ENCODE assay signal across 9 cellular contexts in the genomic region with DNA sequence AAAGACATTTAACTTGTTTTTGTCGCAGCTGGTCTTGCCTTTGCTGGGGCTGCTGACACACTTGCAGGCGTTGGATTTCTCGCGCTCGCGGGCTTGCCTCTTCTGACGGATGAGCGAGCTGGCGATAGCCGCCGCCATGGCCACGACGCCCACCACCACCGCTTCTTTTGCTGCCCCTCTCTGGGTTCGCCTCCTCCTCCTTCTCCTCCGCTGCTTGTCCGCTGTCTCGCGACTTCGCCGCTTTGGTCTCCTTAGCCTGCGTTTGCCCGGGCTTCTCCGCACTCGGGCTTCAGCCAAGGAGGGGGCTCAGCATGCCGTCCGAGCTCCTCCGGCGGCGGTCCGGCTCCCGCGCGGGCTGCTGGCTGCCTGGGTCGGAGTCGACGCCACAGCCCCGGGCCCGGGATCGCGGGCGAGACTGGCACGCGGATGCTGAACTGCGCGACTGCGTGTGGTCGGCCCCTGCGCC. TPM values are rescaled to one million over a fixed set of nuclear protein-coding genes. Genes with fewer than 3 reads are reported as not detected.
DNase-seq lines count a peak whose midpoint lies in the region; ATAC-seq and TF ChIP-seq lines count a peak whose summit lies in the region.
"Had no signal": no experiment of that assay in that cellular context is flagged by ENCODE, and none has a peak within 500 bp of the region (broad histone marks: within the 10 kb centered on the region; RNA-seq: fewer than 3 reads in every experiment).

No MANE protein-coding gene starts in this region.

- peaks cover 22% of the 10 kb centered on the region for H3K4me1 Mint-ChIP-seq in brain
- H3K4me1 Mint-ChIP-seq in activated CD4-positive, alpha-beta T cell treated with anti-CD3 and anti-CD28 coated beads, Interleukin-2, amount 10 ng/mL, durations not matched to agents 7 days and 5 days: no peaks in the 10 kb centered on the region

- no peaks in the 10 kb centered on the region for H3F3A ChIP-seq in smooth muscle cell (ENCODE audit: low read depth)

- H3K4me1 ChIP-seq in HUES48 (ENCODE audit: control insufficient read depth, insufficient read depth, low read length) (peaks cover 26% of the 10 kb centered on the region), left lung (no peaks in the 10 kb centered on the region), smooth muscle cell (ENCODE audit: low read depth) (no peaks in the 10 kb centered on the region)

- H3K27me3 Mint-ChIP-seq in brain: peaks cover 7% of the 10 kb centered on the region
- H3K27me3 Mint-ChIP-seq in activated CD4-positive, alpha-beta T cell treated with anti-CD3 and anti-CD28 coated beads, Interleukin-2, amount 10 ng/mL, durations not matched to agents 7 days and 5 days: peaks cover 36% of the 10 kb centered on the region

- H3K36me3 ChIP-seq in HUES48 (ENCODE audit: control insufficient read depth, insufficient read depth, low read length) (peaks cover 26% of the 10 kb centered on the region), left lung (no peaks in the 10 kb centered on the region), smooth muscle cell (ENCODE audit: low read depth) (no peaks in the 10 kb centered on the region)

- peak overlapping the region; percentile 87 to 95 (median 87) for H3K4me3 Mint-ChIP-seq in brain
- H3K4me3 Mint-ChIP-seq in activated CD4-positive, alpha-beta T cell treated with anti-CD3 and anti-CD28 coated beads, Interleukin-2, amount 10 ng/mL, durations not matched to agents 7 days and 5 days: no peak overlapping the region
- H3K4me3 Mint-ChIP-seq: effector memory CD8-positive, alpha-beta T cell had no signal

- H3K4me3 ChIP-seq in HUES48 (ENCODE audit: low read depth, low read length) (peak overlapping the region; percentile 86), left lung (peak overlapping the region; percentile 22 to 28), smooth muscle cell (peak overlapping the region; percentile 48)

- H3K4me2 ChIP-seq in smooth muscle cell: peak overlapping the region; percentile 83

- intact Hi-C loops in left lung (cut with DNase I): no loop called here

- peaks cover 9% of the 10 kb centered on the region for H3K36me3 Mint-ChIP-seq in brain
- H3K36me3 Mint-ChIP-seq in activated CD4-positive, alpha-beta T cell treated with anti-CD3 and anti-CD28 coated beads, Interleukin-2, amount 10 ng/mL, durations not matched to agents 7 days and 5 days (ENCODE audit: low read depth): no peaks in the 10 kb centered on the region

- DNase-seq in left lung: peak in 1 of 2 donors; percentile 63
- DNase-seq in smooth muscle cell (lab: John Stamatoyannopoulos, UW; ENCODE audit: unreplicated experiment): peak; percentile 8
- DNase-seq in activated CD4-positive, alpha-beta T cell treated with anti-CD3 and anti-CD28 coated beads, Interleukin-2, amount 10 ng/mL, durations not matched to agents 7 days and 5 days: no peak
- no peak for DNase-seq in germinal center (ENCODE audit: low spot score)
- DNase-seq: activated T-cell treated with anti-CD3 and anti-CD28 coated beads for 4 hours; effector memory CD8-positive, alpha-beta T cell had no signal

- ATAC-seq in left lung (no peak), GM19328 (IDR thresholded peaks at IDR 0.05; ENCODE audit: unreplicated experiment) (no peak)
- ATAC-seq: effector memory CD8-positive, alpha-beta T cell had no signal

- no peak overlapping the region for H3K27ac ChIP-seq in HUES48 (ENCODE audit: low read depth, low read length)
- no peak overlapping the region for H3K27ac ChIP-seq in left lung
- no peak overlapping the region for H3K27ac ChIP-seq in smooth muscle cell (ENCODE audit: low read depth)

- WGBS in smooth muscle cell (ENCODE audit: low lambda C conversion rate): 42% methylated on average over 43 of the region's 49 CpGs

- POLR2A ChIA-PET in activated CD4-positive, alpha-beta T cell treated with anti-CD3 and anti-CD28 coated beads, Interleukin-2, amount 10 ng/mL, durations not matched to agents 7 days and 5 days (lab: Charles Lee): no interaction called here

- H3K9me3 ChIP-seq in HUES48 (ENCODE audit: control insufficient read depth, insufficient read depth, low read length) (no peaks in the 10 kb centered on the region), left lung (no peaks in the 10 kb centered on the region), smooth muscle cell (replicated peaks; ENCODE audit: low read depth) (no peaks in the 10 kb centered on the region)

- H3K9ac ChIP-seq in HUES48 (ENCODE audit: low read depth, low read length) (peak overlapping the region; percentile 56), smooth muscle cell (ENCODE audit: low read depth) (no peak overlapping the region)

- H3K27ac Mint-ChIP-seq in brain: peak overlapping the region in 4 of 5 experiments; percentile 49 to 92 (median 68)
- H3K27ac Mint-ChIP-seq in activated CD4-positive, alpha-beta T cell treated with anti-CD3 and anti-CD28 coated beads, Interleukin-2, amount 10 ng/mL, durations not matched to agents 7 days and 5 days: no peak overlapping the region
- H3K27ac Mint-ChIP-seq: effector memory CD8-positive, alpha-beta T cell had no signal

- peaks cover 0 to 6% (median 0%) of the 10 kb centered on the region in 5 experiments for H3K9me3 Mint-ChIP-seq in brain
- no peaks in the 10 kb centered on the region for H3K9me3 Mint-ChIP-seq in activated CD4-positive, alpha-beta T cell treated with anti-CD3 and anti-CD28 coated beads, Interleukin-2, amount 10 ng/mL, durations not matched to agents 7 days and 5 days
- H3K9me3 Mint-ChIP-seq: effector memory CD8-positive, alpha-beta T cell had no signal

- CTCF ChIA-PET in activated CD4-positive, alpha-beta T cell treated with anti-CD3 and anti-CD28 coated beads, Interleukin-2, amount 10 ng/mL, durations not matched to agents 7 days and 5 days (lab: Charles Lee): no interaction called here

- H2AFZ ChIP-seq in smooth muscle cell (ENCODE audit: low read depth): peak overlapping the region; percentile 54

- TF ChIP-seq CTCF in brain (conservative IDR thresholded peaks at IDR 0.05) (no peak), left lung (IDR thresholded peaks at IDR 0.05) (no peak), smooth muscle cell (IDR thresholded peaks at IDR 0.05; ENCODE audit: borderline replicate concordance, insufficient read depth, poor library complexity, severe bottlenecking) (no peak)

- H3K27me3 ChIP-seq in HUES48 (ENCODE audit: control insufficient read depth, insufficient read depth, low read length) (peaks cover 15% of the 10 kb centered on the region), left lung (peaks cover 11 to 36% of the 10 kb centered on the region in 2 donors), smooth muscle cell (ENCODE audit: low read depth) (peaks cover 7% of the 10 kb centered on the region)

- no peaks in the 10 kb centered on the region for H3K79me2 ChIP-seq in smooth muscle cell (ENCODE audit: low read depth)

- H4K20me1 ChIP-seq in smooth muscle cell (ENCODE audit: low read depth): no peaks in the 10 kb centered on the region

RNA-seq across cellular contexts. Expression of a gene that starts 0.6 kb away (rescaled TPM):
- polyA plus RNA-seq in brain (ENCODE audit: insufficient read depth, low read depth, low replicate concordance): 5.6 TPM
- 1 to 10 TPM; 3.2 to 3.6 TPM for total RNA-seq in left lung
- total RNA-seq in smooth muscle cell: 0.54 and 0.81 TPM in 2 replicates
- 0.58 TPM in 1 of 2 replicates, not detected in the other for polyA plus RNA-seq in smooth muscle cell
- not detected for total RNA-seq in activated CD4-positive, alpha-beta T cell treated with anti-CD3 and anti-CD28 coated beads, Interleukin-2, amount 10 ng/mL, durations not matched to agents 7 days and 5 days

Comparison
In these comparisons a context has a peak if more than half of its experiments do, and no peak if none do; other contexts are left out.
1. H3K4me3 ChIP-seq: peak in every context shown above with its lines; median percentile 86 in HUES48; 48 in smooth muscle cell; 25 in left lung.